25 cellular contexts compared by ENCODE assay signal in the genomic region with DNA sequence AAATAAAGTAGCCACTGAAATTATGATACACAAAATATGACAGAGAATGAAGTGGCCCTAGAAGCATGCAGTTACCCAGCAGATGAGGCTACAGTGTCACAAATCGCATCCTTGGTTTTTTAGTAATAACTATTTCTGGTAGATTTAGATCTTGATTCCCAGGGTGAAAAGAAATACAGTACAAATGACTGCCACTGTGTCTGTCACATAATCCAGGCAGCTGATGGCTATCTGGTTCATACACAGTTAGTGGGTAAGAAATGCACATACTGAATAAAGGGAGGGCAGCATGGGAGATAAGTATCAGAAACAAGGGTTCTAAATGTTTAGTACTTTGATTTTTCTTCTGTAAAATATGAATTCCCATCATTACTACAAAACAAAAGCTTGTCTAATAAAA.
"Had no signal": no experiment of that assay in that cellular context is flagged by ENCODE, and none has a peak within 500 bp of the region (broad histone marks: within the 10 kb centered on the region; RNA-seq: fewer than 3 reads in every experiment).

No MANE protein-coding gene starts in this region.

- H3K27me3 ChIP-seq: dorsolateral prefrontal cortex, gastrocnemius medialis, neural progenitor cell, right atrium auricular region, testis, tibial artery had no signal

- DNase-seq: dorsolateral prefrontal cortex; effector CD4-positive, alpha-beta T cell; foreskin fibroblast; gastrocnemius medialis; head of caudate nucleus; stimulated activated CD4-positive, alpha-beta T cell treated with anti-CD3 and anti-CD28 coated beads, Interleukin-12 subunit alpha, Interleukin-12 subunit beta, amount 100 ng/mL, for 4 hours; stimulated activated CD4-positive, alpha-beta T cell treated with anti-CD3 and anti-CD28 coated beads, Interleukin-1b, Interleukin-23, amount 100 ng/mL, for 48 hours; stimulated activated CD4-positive, alpha-beta T cell treated with anti-CD3 and anti-CD28 coated beads, Interleukin-4, amount 100 ng/mL, for 1 hour; stimulated activated CD8-positive, alpha-beta memory T cell treated with anti-CD3 and anti-CD28 coated beads, Interleukin-4, amount 100 ng/mL, for 48 hours; stimulated activated naive CD4-positive, alpha-beta T cell treated with Interleukin-2 at 50 U/mL for 16 hours; substantia nigra; testis; tibial artery had no signal

- H3K4me3 ChIP-seq: dorsolateral prefrontal cortex, gastrocnemius medialis, lung, neural progenitor cell, prostate gland, right atrium auricular region, smooth muscle cell, testis, tibial artery had no signal

- H3K9me3 Mint-ChIP-seq: memory B cell, nephron, neural progenitor cell, type B pancreatic cell had no signal

- H3K4me1 Mint-ChIP-seq: memory B cell, neural progenitor cell had no signal

- H3K4me3 Mint-ChIP-seq: memory B cell, nephron, neural progenitor cell, type B pancreatic cell had no signal

- H3K4me1 ChIP-seq: gastrocnemius medialis, neural progenitor cell, prostate gland, right atrium auricular region, testis had no signal

- FAIRE-seq: colon, keratinocyte had no signal

- ATAC-seq: esophagus mucosa, gastrocnemius medialis, sciatic nerve had no signal

- H3K9me3 ChIP-seq: gastrocnemius medialis, prostate gland, right atrium auricular region, testis, tibial artery had no signal

- H3K36me3 ChIP-seq: neural progenitor cell, prostate gland, right atrium auricular region had no signal

- H3K27ac Mint-ChIP-seq: memory B cell, neural progenitor cell, type B pancreatic cell had no signal
